Comparison of ENCODE assay signal across 1 cellular context in genomic region chr1:1748686-1749321, GRCh38.
TF ChIP-seq lines count a peak whose summit lies in the region.

No MANE protein-coding gene starts in this region.

TF ChIP-seq in HepG2, 621 proteins besides CTCF, POLR2A, EP300 and RAD21 (continued from another document and continues in another):
- TF ChIP-seq YEATS2 (CRISPR knock-in tag; IDR thresholded peaks at IDR 0.05; ENCODE audit: borderline replicate concordance) = no peak
- 0 out of 2 replicates have a peak, but pooled peaks have one; percentile 60 for TF ChIP-seq ZNF619 (CRISPR knock-in tag; IDR thresholded peaks at IDR 0.05)
- peak; percentile 82 for TF ChIP-seq SAP130 (CRISPR knock-in tag; IDR thresholded peaks at IDR 0.05; ENCODE audit: low read depth)
- TF ChIP-seq ZHX1 (CRISPR knock-in tag; IDR thresholded peaks at IDR 0.05; ENCODE audit: low read depth) = no peak
- TF ChIP-seq TFE3 (CRISPR knock-in tag; IDR thresholded peaks at IDR 0.05) = no peak
- TF ChIP-seq ZNF101 (CRISPR knock-in tag; IDR thresholded peaks at IDR 0.05; ENCODE audit: borderline replicate concordance, low read depth) = no peak
- TF ChIP-seq ZNF569 (CRISPR knock-in tag; IDR thresholded peaks at IDR 0.05; ENCODE audit: borderline replicate concordance) = no peak
- TF ChIP-seq TCF7 (IDR thresholded peaks at IDR 0.05; ENCODE audit: low read depth) = no peak
- TF ChIP-seq FOSL2 (CRISPR knock-in tag; IDR thresholded peaks at IDR 0.05) = no peak
- no peak for TF ChIP-seq SYNCRIP (IDR thresholded peaks at IDR 0.05; ENCODE audit: insufficient read depth, low read depth, low read length)
- TF ChIP-seq PCBP1 (IDR thresholded peaks at IDR 0.05; ENCODE audit: borderline replicate concordance, low read depth, low read length) = no peak
- no peak for TF ChIP-seq ZBTB46 (CRISPR knock-in tag; IDR thresholded peaks at IDR 0.05; ENCODE audit: borderline replicate concordance)
- no peak for TF ChIP-seq ZNF143 (CRISPR knock-in tag; IDR thresholded peaks at IDR 0.05)
- no peak for TF ChIP-seq ZBTB39 (CRISPR knock-in tag; IDR thresholded peaks at IDR 0.05)
- TF ChIP-seq NFKBIZ (CRISPR knock-in tag; IDR thresholded peaks at IDR 0.05) = no peak
- TF ChIP-seq NR0B2 (CRISPR knock-in tag; IDR thresholded peaks at IDR 0.05) = no peak
- TF ChIP-seq ZNF484 (CRISPR knock-in tag; IDR thresholded peaks at IDR 0.05; ENCODE audit: borderline replicate concordance, low read depth) = no peak
- TF ChIP-seq ZNF652 (CRISPR knock-in tag; IDR thresholded peaks at IDR 0.05; ENCODE audit: borderline replicate concordance, low read depth) = no peak
- no peak for TF ChIP-seq NFKB2 (CRISPR knock-in tag; IDR thresholded peaks at IDR 0.05; ENCODE audit: borderline replicate concordance)
- no peak for TF ChIP-seq ZNF83 (CRISPR knock-in tag; IDR thresholded peaks at IDR 0.05; ENCODE audit: borderline replicate concordance)
- TF ChIP-seq ZNF678 (CRISPR knock-in tag; IDR thresholded peaks at IDR 0.05) = no peak
- no peak for TF ChIP-seq ZNF780A (CRISPR knock-in tag; IDR thresholded peaks at IDR 0.05)
- no peak for TF ChIP-seq FOXP4 (CRISPR knock-in tag; IDR thresholded peaks at IDR 0.05)
- TF ChIP-seq BATF2 (CRISPR knock-in tag; IDR thresholded peaks at IDR 0.05) = no peak
- no peak for TF ChIP-seq NR3C1 (CRISPR knock-in tag; IDR thresholded peaks at IDR 0.05)
- no peak for TF ChIP-seq HDAC1 (CRISPR knock-in tag; IDR thresholded peaks at IDR 0.05)
- TF ChIP-seq ZNF354B (CRISPR knock-in tag; IDR thresholded peaks at IDR 0.05) = no peak
- no peak for TF ChIP-seq EED (CRISPR knock-in tag; IDR thresholded peaks at IDR 0.05)
- no peak for TF ChIP-seq SUZ12 (IDR thresholded peaks at IDR 0.05; ENCODE audit: low read depth, low read length)
- TF ChIP-seq PAX8 (CRISPR knock-in tag; IDR thresholded peaks at IDR 0.05; ENCODE audit: borderline replicate concordance) = no peak
- no peak for TF ChIP-seq PTBP1 (IDR thresholded peaks at IDR 0.05; ENCODE audit: low read depth, low read length, poor library complexity, severe bottlenecking)
- TF ChIP-seq ARID2 (CRISPR knock-in tag; IDR thresholded peaks at IDR 0.05; ENCODE audit: borderline replicate concordance) = no peak
- TF ChIP-seq SP2 (CRISPR knock-in tag; IDR thresholded peaks at IDR 0.05) = no peak
- TF ChIP-seq ZNF564 (CRISPR knock-in tag; IDR thresholded peaks at IDR 0.05) = no peak
- no peak for TF ChIP-seq RNF219 (CRISPR knock-in tag; IDR thresholded peaks at IDR 0.05)
- TF ChIP-seq FOXO1 (CRISPR knock-in tag; IDR thresholded peaks at IDR 0.05) = no peak
- no peak for TF ChIP-seq ZNF10 (CRISPR knock-in tag; IDR thresholded peaks at IDR 0.05; ENCODE audit: borderline replicate concordance, low read depth)
- no peak for TF ChIP-seq ZNF20 (CRISPR knock-in tag; IDR thresholded peaks at IDR 0.05)
- TF ChIP-seq ZNF432 (CRISPR knock-in tag; IDR thresholded peaks at IDR 0.05; ENCODE audit: borderline replicate concordance) = no peak
- no peak for TF ChIP-seq NBN (conservative IDR thresholded peaks at IDR 0.05)
- TF ChIP-seq CBFB (CRISPR knock-in tag; IDR thresholded peaks at IDR 0.05) = no peak
- no peak for TF ChIP-seq ZNF557 (CRISPR knock-in tag; IDR thresholded peaks at IDR 0.05)
- no peak for TF ChIP-seq AFF4 (CRISPR knock-in tag; IDR thresholded peaks at IDR 0.05)
- peak; percentile 48; the same call in 1 of the 2 replicates for TF ChIP-seq JUN (CRISPR knock-in tag; IDR thresholded peaks at IDR 0.05)
- no peak for TF ChIP-seq BRCA1 (CRISPR knock-in tag; IDR thresholded peaks at IDR 0.05)
- no peak for TF ChIP-seq MTA3 (CRISPR knock-in tag; IDR thresholded peaks at IDR 0.05)
- TF ChIP-seq RBM22 (optimal IDR thresholded peaks at IDR 0.05; ENCODE audit: low read length) = no peak
- TF ChIP-seq KDM5B (CRISPR knock-in tag; IDR thresholded peaks at IDR 0.05; ENCODE audit: borderline replicate concordance) = no peak
- TF ChIP-seq ZNF839 (CRISPR knock-in tag; IDR thresholded peaks at IDR 0.05; ENCODE audit: borderline replicate concordance) = no peak
- TF ChIP-seq U2AF2 (IDR thresholded peaks at IDR 0.05; ENCODE audit: low read depth, low read length) = no peak
- TF ChIP-seq ZNF335 (CRISPR knock-in tag; IDR thresholded peaks at IDR 0.05) = no peak
- TF ChIP-seq PRMT3 (CRISPR knock-in tag; IDR thresholded peaks at IDR 0.05; ENCODE audit: borderline replicate concordance, low read depth) = no peak
- TF ChIP-seq GATAD2A (CRISPR knock-in tag; IDR thresholded peaks at IDR 0.05) = no peak
- no peak for TF ChIP-seq NR2C2 (CRISPR knock-in tag; IDR thresholded peaks at IDR 0.05; ENCODE audit: borderline replicate concordance)
- no peak for TF ChIP-seq HNF4G (IDR thresholded peaks at IDR 0.05; ENCODE audit: borderline replicate concordance, low read depth, low read length)
- TF ChIP-seq HNF4G (CRISPR knock-in tag; IDR thresholded peaks at IDR 0.05; ENCODE audit: borderline replicate concordance, low read depth) = no peak
- TF ChIP-seq CBX5 (CRISPR knock-in tag; IDR thresholded peaks at IDR 0.05; ENCODE audit: borderline replicate concordance) = no peak
